ENCODE assay signal across 8 cellular contexts in the genomic region with DNA sequence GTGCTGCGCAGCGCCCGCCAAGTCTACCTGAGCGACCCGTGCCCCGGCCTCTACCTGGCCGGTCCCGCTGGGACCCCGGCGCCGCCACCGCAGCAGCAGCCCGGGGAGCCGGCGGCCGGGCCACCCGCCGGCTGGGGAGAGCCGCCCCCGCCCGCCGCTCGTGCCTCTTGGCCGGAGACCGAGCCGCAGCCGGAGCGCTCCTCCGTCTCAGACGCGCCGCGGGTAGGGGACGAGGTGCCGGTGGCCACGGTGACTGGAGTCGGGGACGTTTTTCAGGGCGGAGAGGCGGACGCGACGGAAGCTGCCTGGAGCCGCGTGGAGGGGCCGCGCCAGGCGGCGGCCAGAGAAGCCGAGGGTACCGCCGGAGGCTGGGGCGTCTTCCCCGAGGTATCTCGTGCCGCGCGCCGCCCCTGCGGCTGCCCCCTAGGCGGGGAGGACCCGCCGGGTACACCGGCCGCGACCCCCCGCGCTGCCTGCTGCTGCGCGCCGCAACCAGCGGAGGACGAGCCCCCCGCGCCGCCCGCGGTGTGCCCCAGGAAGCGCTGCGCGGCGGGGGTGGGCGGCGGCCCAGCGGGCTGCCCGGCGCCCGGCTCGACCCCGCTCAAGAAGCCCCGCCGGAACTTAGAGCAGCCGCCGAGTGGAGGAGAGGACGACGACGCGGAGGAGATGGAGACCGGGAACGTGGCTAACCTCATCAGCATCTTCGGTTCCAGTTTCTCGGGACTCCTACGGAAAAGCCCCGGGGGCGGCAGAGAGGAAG. TPM values are rescaled to one million over a fixed set of nuclear protein-coding genes. Genes with fewer than 3 reads are reported as not detected.
A peak's percentile ranks its signal among the peaks of the same experiment; 100 is the strongest.
DNase-seq lines count a peak whose midpoint lies in the region; ATAC-seq, FAIRE-seq and TF ChIP-seq lines count a peak whose summit lies in the region.

No MANE protein-coding gene starts in this region.

- peak overlapping the region; percentile 89 for H3K4me3 ChIP-seq in GM08714 (ENCODE audit: low read length)
- H3K4me3 ChIP-seq in PC-9 = peak overlapping the region; percentile 91
- H3K4me3 ChIP-seq in adrenal gland = peak overlapping the region; percentile 34 to 92 (median 68)
- H3K4me3 ChIP-seq in keratinocyte (ENCODE audit: control insufficient read depth in 2 of 3, extremely low read depth in 1 of 3, insufficient read depth in 2 of 3, low read depth in 1 of 3, low read length in 3 of 3) = peak overlapping the region; percentile 81 to 96 (median 89)

- TF ChIP-seq POLR2A in adrenal gland (IDR thresholded peaks at IDR 0.05) = no peak

- peak overlapping the region; percentile 97 for H3K9ac ChIP-seq in keratinocyte (ENCODE audit: control insufficient read depth, extremely low read depth, insufficient read depth, low read length)

- dilution Hi-C loops in keratinocyte (cut with MboI; ENCODE audit: extremely low pct_ligation_motif_present, low sequenced_read_pairs) = no loop called here

- H3K79me2 ChIP-seq in PC-9 (ENCODE audit: low read depth) (peaks cover 67% of the 10 kb centered on the region), keratinocyte (ENCODE audit: control insufficient read depth, insufficient read depth, low read length) (peaks cover 50% of the 10 kb centered on the region)

- H2AFZ ChIP-seq in PC-9 (no peak overlapping the region), keratinocyte (ENCODE audit: control insufficient read depth, low read length) (no peak overlapping the region)

- H3K36me3 ChIP-seq in PC-9 (ENCODE audit: low read depth) (peaks cover 43% of the 10 kb centered on the region), adrenal gland (replicated peaks in 1 of 2) (no peaks in the 10 kb centered on the region), keratinocyte (ENCODE audit: control insufficient read depth in 2 of 2, extremely low read depth in 1 of 2, insufficient read depth in 2 of 2, low read length in 2 of 2) (peaks cover 7 to 15% of the 10 kb centered on the region in 2 experiments)

- no peak for FAIRE-seq in keratinocyte (lab: Jason Lieb, UNC)

- in situ Hi-C loops in GM13977 (cut with MboI; ENCODE audit: low pct_unique_long_range_greater_than_20kb, low sequenced_read_pairs, unreplicated experiment) = no loop called here

- H3K9me1 ChIP-seq in keratinocyte (ENCODE audit: control insufficient read depth, extremely low read depth, insufficient read depth, low read length) = peaks cover 4% of the 10 kb centered on the region

- H3K4me1 ChIP-seq in PC-9 (replicated peaks; ENCODE audit: insufficient read depth) (peaks cover 46% of the 10 kb centered on the region), adrenal gland (replicated peaks in 1 of 2) (peaks cover 16 to 24% of the 10 kb centered on the region in 2 donors), keratinocyte (ENCODE audit: control insufficient read depth, extremely low read depth, insufficient read depth, low read length) (peaks cover 33% of the 10 kb centered on the region)

- WGBS in adrenal gland, 4 donors = 0% methylated on average over 41 to 105 of the region's 105 CpGs; no CpG with 5 or more reads in 1 of the 4 donors

- no peak for DNase-seq in PC-9
- DNase-seq in adrenal gland = peak; percentile 36 to 62 (median 45)
- no peak for DNase-seq in keratinocyte (ENCODE audit: low read depth, low spot score)
- peak; percentile 25 for DNase-seq in stimulated activated CD4-positive, alpha-beta T cell treated with anti-CD3 and anti-CD28 coated beads, Interleukin-4, amount 100 ng/mL, for 24 hours
- DNase-seq in GM19240 (ENCODE audit: insufficient read length, low spot score) = no peak
- DNase-seq in GM13977 (ENCODE audit: low spot score) = no peak

- intact Hi-C loops in PC-9 (cut with micrococcal nuclease; ENCODE audit: unreplicated experiment) (no loop called here), adrenal gland (cut with DNase I) (loop anchor here in 1 of 2 donors (2.0 kb wide), 1 partner anchor 54 kb away; no protein-coding TSS in a partner anchor)

- peak; percentile 7 for ATAC-seq in HG02588 (IDR thresholded peaks at IDR 0.05; ENCODE audit: unreplicated experiment)

- no peaks in the 10 kb centered on the region for H3K9me3 ChIP-seq in PC-9 (ENCODE audit: insufficient read depth, low read depth)
- H3K9me3 ChIP-seq in adrenal gland (replicated peaks in 1 of 3) = no peaks in the 10 kb centered on the region
- H3K9me3 ChIP-seq in keratinocyte (ENCODE audit: control insufficient read depth, low read depth, low read length) = no peaks in the 10 kb centered on the region

- H3K9me2 ChIP-seq in PC-9 (ENCODE audit: insufficient read depth) = no peaks in the 10 kb centered on the region

- H4K20me1 ChIP-seq in PC-9 (ENCODE audit: insufficient read depth) (peaks cover 46% of the 10 kb centered on the region), keratinocyte (ENCODE audit: control insufficient read depth, extremely low read depth, insufficient read depth, low read length) (peaks cover 25% of the 10 kb centered on the region)

- H3K27ac ChIP-seq in PC-9 = peak overlapping the region; percentile 92
- H3K27ac ChIP-seq in adrenal gland = peak overlapping the region; percentile 12 to 93 (median 83)
- H3K27ac ChIP-seq in keratinocyte (ENCODE audit: control insufficient read depth, insufficient read depth, low read length) = peak overlapping the region; percentile 96

- CTCF ChIA-PET in PC-9 (lab: Charles Lee) = no interaction called here

- H3K4me2 ChIP-seq in PC-9 (peak overlapping the region; percentile 99), keratinocyte (ENCODE audit: control insufficient read depth, extremely low read depth, insufficient read depth, low read depth, low read length) (peak overlapping the region; percentile 98)

- POLR2A ChIA-PET in PC-9 (lab: Charles Lee; ENCODE audit: unreplicated experiment) = interaction anchor here (0.6 to 0.9 kb wide), 6 partner anchors 14 to 587 kb away, joined by 3 to 14 read pairs (median 4); a partner anchor contains a TSS

- BruUV-seq in PC-9 (replicated peaks; lab: Mats Ljungman, UMichigan) = TSS peak; percentile 46

- no peaks in the 10 kb centered on the region for H3K27me3 ChIP-seq in PC-9 (ENCODE audit: insufficient read depth, low read depth)
- no peaks in the 10 kb centered on the region for H3K27me3 ChIP-seq in adrenal gland
- H3K27me3 ChIP-seq in keratinocyte (ENCODE audit: control insufficient read depth, extremely low read depth, insufficient read depth, low read length) = no peaks in the 10 kb centered on the region

- H3F3A ChIP-seq in PC-9 (ENCODE audit: insufficient read depth, low read depth) = peaks cover 57% of the 10 kb centered on the region

- TF ChIP-seq CTCF in PC-9 (conservative IDR thresholded peaks at IDR 0.05) (no peak), adrenal gland (IDR thresholded peaks at IDR 0.05) (no peak), keratinocyte (optimal IDR thresholded peaks at IDR 0.05 in 1 of 3, IDR thresholded peaks at IDR 0.05 in 1 of 3, conservative IDR thresholded peaks at IDR 0.05 in 1 of 3; ENCODE audit: extremely low read depth in 1 of 3, insufficient read depth in 2 of 3, low read length in 3 of 3) (no peak), GM13977 (IDR thresholded peaks at IDR 0.05; ENCODE audit: extremely low read depth, insufficient read depth, missing control alignments) (no peak)

RNA-seq across cellular contexts. Expression of a gene that starts 0.7 kb away (rescaled TPM):
- total RNA-seq in PC-9 (2021) (21.2 and 23.4 TPM in 2 replicates), adrenal gland (10 to 100 TPM in 5 of 8 donors, 1 to 10 TPM in 3; 6.0 to 19.2 (median 10.9) TPM)
- polyA plus RNA-seq in adrenal gland (1 to 10 TPM; 2.0 to 8.1 (median 7.5) TPM), keratinocyte (18.1 to 22.5 TPM (median 20.0 TPM) in 3 replicates)
- 27.9 TPM for polyA plus RNA-seq in keratinocyte (2011; ENCODE audit: low read depth)
- 8.6 and 9.8 TPM in 2 replicates for polyA plus RNA-seq in keratinocyte (2011; cell fraction: cytosol; rRNA removed)
- polyA plus RNA-seq in keratinocyte (2011; cell fraction: nucleus; rRNA removed) = 32.8 and 33.5 TPM in 2 replicates
- 23.4 and 50.4 TPM in 2 replicates for polyA plus RNA-seq in keratinocyte (2012; ENCODE audit: low replicate concordance)
- polyA minus RNA-seq in keratinocyte = 11.6 to 12.8 TPM (median 12.6 TPM) in 3 replicates
- 27.2 TPM for polyA minus RNA-seq in keratinocyte (2011; cell fraction: cytosol; rRNA and poly(A)+ RNA removed)
- polyA minus RNA-seq in keratinocyte (2011; cell fraction: nucleus; rRNA and poly(A)+ RNA removed) = 23.8 and 28.0 TPM in 2 replicates

RNA-seq across cellular contexts. Expression of a gene that starts 55.4 kb away (rescaled TPM):
- total RNA-seq in PC-9 (2021) = 11.2 and 15.5 TPM in 2 replicates
- 10 to 100 TPM; 15.0 to 36.1 (median 29.3) TPM for total RNA-seq in adrenal gland
- polyA plus RNA-seq in adrenal gland = 10 to 100 TPM in 1 of 3 donors, 1 to 10 TPM in 2; 3.9 to 26.4 (median 4.9) TPM
- polyA plus RNA-seq in keratinocyte = 24.0 to 51.5 TPM (median 32.3 TPM) in 3 replicates
- polyA plus RNA-seq in keratinocyte (2011; ENCODE audit: low read depth) = 9.9 TPM
- polyA plus RNA-seq in keratinocyte (2011; cell fraction: cytosol; rRNA removed) = 14.8 and 24.6 TPM in 2 replicates
- 63.0 and 68.6 TPM in 2 replicates for polyA plus RNA-seq in keratinocyte (2011; cell fraction: nucleus; rRNA removed)
- 16.5 and 17.2 TPM in 2 replicates for polyA plus RNA-seq in keratinocyte (2012; ENCODE audit: low replicate concordance)
- polyA minus RNA-seq in keratinocyte = 9.3 to 26.3 TPM (median 23.3 TPM) in 3 replicates
- 10.9 TPM for polyA minus RNA-seq in keratinocyte (2011; cell fraction: cytosol; rRNA and poly(A)+ RNA removed)
- polyA minus RNA-seq in keratinocyte (2011; cell fraction: nucleus; rRNA and poly(A)+ RNA removed) = 54.3 and 63.7 TPM in 2 replicates

Comparison
In these comparisons a context has a peak if more than half of its experiments do, and no peak if none do; other contexts are left out.
1. DNase-seq: peak in adrenal gland (7 of 7) and stimulated activated CD4-positive, alpha-beta T cell treated with anti-CD3 and anti-CD28 coated beads, Interleukin-4, amount 100 ng/mL, for 24 hours (single experiment); none in PC-9 (0 of 2), keratinocyte (single experiment), GM19240 (single experiment) and GM13977 (single experiment).
2. Peak in every context shown above with its lines, with median percentiles within 50 percentile points of each other: H3K4me3 ChIP-seq and H3K27ac ChIP-seq.